In genomic region chr9:129378241-129378661, GRCh38 we compare ENCODE assay signal across 21 cellular contexts.
"Had no signal": no experiment of that assay in that cellular context is flagged by ENCODE, and none has a peak within 500 bp of the region (broad histone marks: within the 10 kb centered on the region; RNA-seq: fewer than 3 reads in every experiment).

No MANE protein-coding gene starts in this region.

- H3K4me1 Mint-ChIP-seq: activated CD4-positive, alpha-beta T cell treated with anti-CD3 and anti-CD28 coated beads, Interleukin-2, amount 10 ng/mL, durations not matched to agents 24 days and 14 days; activated T-helper 17 cell treated with anti-CD3 and anti-CD28 coated beads, Interleukin-2, amount 50 U/mL, for 72 hours; memory B cell had no signal

- H3K4me3 Mint-ChIP-seq: activated CD4-positive, alpha-beta T cell treated with anti-CD3 and anti-CD28 coated beads, Interleukin-2, amount 10 ng/mL, durations not matched to agents 24 days and 14 days; activated CD8-positive, alpha-beta memory T cell treated with anti-CD3 and anti-CD28 coated beads, Interleukin-2, amount 10 ng/mL, durations not matched to agents 7 days and 5 days; activated CD8-positive, alpha-beta T cell treated with anti-CD3 and anti-CD28 coated beads for 36 hours; activated naive CD8-positive, alpha-beta T cell treated with anti-CD3 and anti-CD28 coated beads for 36 hours; activated T-helper 17 cell treated with anti-CD3 and anti-CD28 coated beads, Interleukin-2, amount 50 U/mL, for 72 hours; memory B cell; stimulated activated naive B cell treated with anti-CD40 and anti-IgM and Interleukin-4, amounts not matched to agents 10 μg/mL and 1 μg/mL and 100 μg/mL, for 72 hours; T-helper 2 cell treated with Interferon-gamma antibody and Interleukin-4, amounts not matched to agents 5 μg/mL and 100 μg/mL, for 36 hours had no signal

- H3K27ac ChIP-seq: testis, VCaP had no signal

- ATAC-seq: activated CD4-positive, CD25-positive, alpha-beta regulatory T cell treated with anti-CD3 and anti-CD28 coated beads, Interleukin-2, amount 50 U/mL, for 24 hours; activated CD8-positive, alpha-beta memory T cell treated with anti-CD3 and anti-CD28 coated beads, Interleukin-2, amount 10 ng/mL, durations not matched to agents 7 days and 5 days; activated CD8-positive, alpha-beta T cell treated with anti-CD3 and anti-CD28 coated beads for 36 hours; activated T-helper 17 cell treated with anti-CD3 and anti-CD28 coated beads, Interleukin-2, amount 50 U/mL, for 72 hours; SK-N-SH treated with all-trans-retinoic acid at 6 μM for 48 hours; stimulated activated naive B cell treated with anti-CD40 and anti-IgM and Interleukin-4, amounts not matched to agents 10 μg/mL and 1 μg/mL and 100 μg/mL, for 72 hours had no signal

- H3K9me3 ChIP-seq: testis had no signal

- H3K9me3 Mint-ChIP-seq: activated CD4-positive, alpha-beta T cell treated with anti-CD3 and anti-CD28 coated beads, Interleukin-2, amount 10 ng/mL, durations not matched to agents 24 days and 14 days; activated CD8-positive, alpha-beta T cell treated with anti-CD3 and anti-CD28 coated beads for 36 hours; activated naive CD8-positive, alpha-beta T cell treated with anti-CD3 and anti-CD28 coated beads for 36 hours; activated T-helper 17 cell treated with anti-CD3 and anti-CD28 coated beads, Interleukin-2, amount 50 U/mL, for 72 hours; memory B cell; T-helper 2 cell treated with Interferon-gamma antibody and Interleukin-4, amounts not matched to agents 5 μg/mL and 100 μg/mL, for 36 hours had no signal

- H3K4me3 ChIP-seq: testis had no signal

- H3K27ac Mint-ChIP-seq: activated CD4-positive, alpha-beta T cell treated with anti-CD3 and anti-CD28 coated beads, Interleukin-2, amount 10 ng/mL, durations not matched to agents 24 days and 14 days; activated CD8-positive, alpha-beta memory T cell treated with anti-CD3 and anti-CD28 coated beads, Interleukin-2, amount 10 ng/mL, durations not matched to agents 7 days and 5 days; activated CD8-positive, alpha-beta T cell treated with anti-CD3 and anti-CD28 coated beads for 36 hours; activated naive CD8-positive, alpha-beta T cell treated with anti-CD3 and anti-CD28 coated beads for 36 hours; activated T-helper 17 cell treated with anti-CD3 and anti-CD28 coated beads, Interleukin-2, amount 50 U/mL, for 72 hours; memory B cell; progenitor cell of endocrine pancreas; stimulated activated naive B cell treated with anti-CD40 and anti-IgM and Interleukin-4, amounts not matched to agents 10 μg/mL and 1 μg/mL and 100 μg/mL, for 72 hours; T-helper 2 cell treated with Interferon-gamma antibody and Interleukin-4, amounts not matched to agents 5 μg/mL and 100 μg/mL, for 36 hours had no signal

- H3K27me3 Mint-ChIP-seq: activated CD8-positive, alpha-beta T cell treated with anti-CD3 and anti-CD28 coated beads for 36 hours; activated naive CD8-positive, alpha-beta T cell treated with anti-CD3 and anti-CD28 coated beads for 36 hours; activated T-helper 17 cell treated with anti-CD3 and anti-CD28 coated beads, Interleukin-2, amount 50 U/mL, for 72 hours; memory B cell had no signal

- H3K36me3 Mint-ChIP-seq: activated CD8-positive, alpha-beta memory T cell treated with anti-CD3 and anti-CD28 coated beads, Interleukin-2, amount 10 ng/mL, durations not matched to agents 7 days and 5 days; activated naive CD8-positive, alpha-beta T cell treated with anti-CD3 and anti-CD28 coated beads for 36 hours; memory B cell had no signal

- H3K27me3 ChIP-seq: testis had no signal

- DNase-seq: activated CD4-positive, alpha-beta T cell treated with anti-CD3 and anti-CD28 coated beads, Interleukin-2, amount 10 ng/mL, durations not matched to agents 24 days and 14 days; activated CD8-positive, alpha-beta memory T cell treated with anti-CD3 and anti-CD28 coated beads, Interleukin-2, amount 10 ng/mL, durations not matched to agents 7 days and 5 days; activated CD8-positive, alpha-beta T cell treated with anti-CD3 and anti-CD28 coated beads for 36 hours; activated naive CD4-positive, alpha-beta T cell treated with Interleukin-2 at 50 U/mL for 16 hours; activated naive CD8-positive, alpha-beta T cell treated with anti-CD3 and anti-CD28 coated beads for 36 hours; activated T-cell treated with anti-CD3 and anti-CD28 coated beads for 4 hours; effector CD8-positive, alpha-beta T cell; erythroblast; foreskin melanocyte; stimulated activated CD4-positive, alpha-beta T cell treated with anti-CD3 and anti-CD28 coated beads, Interleukin-2, amount 100 ng/mL, for 48 hours; stimulated activated CD8-positive, alpha-beta memory T cell treated with anti-CD3 and anti-CD28 coated beads, Interleukin-4, amount 100 ng/mL, for 48 hours; stimulated activated naive B cell treated with anti-CD40 and anti-IgM and Interleukin-4, amounts not matched to agents 10 μg/mL and 1 μg/mL and 100 μg/mL, for 72 hours; testis; trophoblast cell had no signal
